12 cellular contexts compared by ENCODE assay signal in genomic region chr3:128995737-128996136, GRCh38. TPM values are rescaled to one million over a fixed set of nuclear protein-coding genes. Genes with fewer than 3 reads are reported as not detected.
"Had no signal": no experiment of that assay in that cellular context is flagged by ENCODE, and none has a peak within 500 bp of the region (broad histone marks: within the 10 kb centered on the region; RNA-seq: fewer than 3 reads in every experiment).

No MANE protein-coding gene starts in this region.

- DNase-seq: activated CD4-positive, alpha-beta T cell treated with anti-CD3 and anti-CD28 coated beads, Interleukin-2, amount 50 U/mL, for 1 hour; activated naive CD4-positive, alpha-beta T cell treated with anti-CD3 and anti-CD28 coated beads for 36 hours; adrenal gland; caudate nucleus; colonic mucosa; midbrain; T-helper 9 cell; tibial artery had no signal

- H3K4me3 Mint-ChIP-seq: activated naive CD4-positive, alpha-beta T cell treated with anti-CD3 and anti-CD28 coated beads for 36 hours had no signal

- H3K9me3 ChIP-seq: adrenal gland, colonic mucosa, esophagus muscularis mucosa, right atrium auricular region, tibial artery had no signal

- H3K27ac ChIP-seq: adrenal gland, colonic mucosa, esophagus muscularis mucosa, right atrium auricular region, tibial artery had no signal

- H3K4me2 ChIP-seq: smooth muscle cell had no signal

- H3K36me3 ChIP-seq: adrenal gland, colonic mucosa, esophagus muscularis mucosa, right atrium auricular region, tibial artery had no signal

- H3K27ac Mint-ChIP-seq: activated naive CD4-positive, alpha-beta T cell treated with anti-CD3 and anti-CD28 coated beads for 36 hours had no signal

- H3K27me3 ChIP-seq: right atrium auricular region had no signal

- H3K4me3 ChIP-seq: adrenal gland, colonic mucosa, esophagus muscularis mucosa, lung, right atrium auricular region, smooth muscle cell, tibial artery had no signal

- H3K9me3 Mint-ChIP-seq: activated naive CD4-positive, alpha-beta T cell treated with anti-CD3 and anti-CD28 coated beads for 36 hours had no signal

RNA-seq across cellular contexts. Expression of gene CFAP92, which starts 1.9 kb away (rescaled TPM):
- total RNA-seq: right atrium auricular region had no signal

RNA-seq across cellular contexts. Expression of gene EFCC1, which starts 5.4 kb away (rescaled TPM):
- total RNA-seq: smooth muscle cell had no signal
